ENCODE assay signal across 9 cellular contexts in the genomic region with DNA sequence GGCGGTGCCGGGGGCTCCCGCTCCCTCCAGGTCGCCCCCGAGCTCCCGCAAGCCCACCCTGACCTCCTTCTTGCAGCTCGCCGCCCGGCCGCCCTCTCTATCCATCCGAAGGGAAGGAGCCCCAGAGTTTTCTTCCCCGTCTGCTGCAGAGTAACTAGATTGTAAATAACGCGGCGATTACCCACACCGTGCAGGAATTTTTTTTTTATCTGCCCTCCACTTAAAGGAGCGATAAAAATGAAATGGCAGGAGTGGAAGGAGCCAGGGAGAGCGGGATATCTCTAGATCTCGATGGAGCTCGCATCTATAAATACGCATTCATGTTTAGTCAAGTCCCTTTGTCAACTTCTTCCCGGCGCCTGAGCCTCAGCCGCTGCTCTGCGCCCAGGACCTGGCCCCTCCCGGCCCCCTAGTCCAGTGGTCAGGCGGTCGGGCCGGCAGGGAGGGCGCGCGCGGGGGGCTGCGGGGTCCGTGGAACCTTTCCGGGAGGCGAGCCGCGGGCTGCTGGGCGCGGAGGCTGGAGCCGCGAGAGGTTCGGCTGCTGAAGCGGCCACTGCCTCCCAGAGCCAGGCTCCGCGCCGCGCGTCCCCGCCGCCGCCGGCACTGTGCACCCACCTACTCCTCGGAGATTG.
A peak's percentile ranks its signal among the peaks of the same experiment; 100 is the strongest.
DNase-seq lines count a peak whose midpoint lies in the region; ATAC-seq, FAIRE-seq and TF ChIP-seq lines count a peak whose summit lies in the region.
"Had no signal": no experiment of that assay in that cellular context is flagged by ENCODE, and none has a peak within 500 bp of the region (broad histone marks: within the 10 kb centered on the region; RNA-seq: fewer than 3 reads in every experiment).

No MANE protein-coding gene starts in this region.

- CTCF ChIA-PET in A549 (lab: Yijun Ruan, JAX), result interaction anchor here (1.0 kb wide), 1 partner anchor 16 kb away, joined by 3 read pairs; no protein-coding TSS in a partner anchor

- TF ChIP-seq CTCF in A549 (IDR thresholded peaks at IDR 0.05), result no peak
- TF ChIP-seq CTCF in Peyer's patch (IDR thresholded peaks at IDR 0.05), result no peak
- TF ChIP-seq CTCF in endothelial cell (IDR thresholded peaks at IDR 0.05; ENCODE audit: unreplicated experiment), result no peak
- TF ChIP-seq CTCF in tibial nerve (IDR thresholded peaks at IDR 0.05), result no peak

- H3K27ac ChIP-seq in A549 (no peak overlapping the region), Peyer's patch (peak overlapping the region; percentile 30 to 93 (median 66)), mesodermal cell (ENCODE audit: low read depth, low read length, severe bottlenecking) (peak overlapping the region; percentile 73), tibial nerve (peak overlapping the region in 3 of 4 donors; percentile 54 to 91 (median 74))

- no peaks in the 10 kb centered on the region for H3K36me3 Mint-ChIP-seq in endothelial cell (ENCODE audit: low read depth, unreplicated experiment)

- ATAC-seq in A549, result peak; percentile 44 to 62; a peak in 5 of 6 replicates
- no peak for ATAC-seq in GM21529 (IDR thresholded peaks at IDR 0.05; ENCODE audit: unreplicated experiment)
- ATAC-seq: left colon had no signal

- DNase-seq in A549 (ENCODE audit: low read depth in 1 of 2, low spot score in 1 of 2), result peak; percentile 8 to 12
- DNase-seq in GM12891 (ENCODE audit: insufficient read length, low spot score), result peak; percentile 25
- DNase-seq in Peyer's patch, result peak in 1 of 3 donors; percentile 54
- peak; percentile 56 for DNase-seq in endothelial cell (ENCODE audit: low spot score)
- peak in 1 of 2 donors; percentile 10 for DNase-seq in tibial nerve (ENCODE audit: low spot score in 2 of 2)
- no peak for DNase-seq in OCI-M1 (lab: John Stamatoyannopoulos, UW)

- peaks cover 11% of the 10 kb centered on the region for H3K4me1 Mint-ChIP-seq in endothelial cell (ENCODE audit: unreplicated experiment)

- no peaks in the 10 kb centered on the region for H3K9me3 Mint-ChIP-seq in endothelial cell (ENCODE audit: unreplicated experiment)

- WGBS in A549 (ENCODE audit: missing lambda C conversion rate), result 4% methylated on average over 34 of the region's 55 CpGs
- 0 to 1% methylated on average over 20 to 38 of the region's 55 CpGs for WGBS in mesodermal cell (ENCODE audit: insufficient coverage in 2 of 2), 2 experiments
- 0% methylated on average over 48 to 54 of the region's 55 CpGs for WGBS in tibial nerve, 2 donors

- peak overlapping the region; percentile 97 for H3K4me3 Mint-ChIP-seq in endothelial cell (ENCODE audit: unreplicated experiment)

- POLR2A ChIA-PET in A549 (lab: Yijun Ruan, JAX), result no interaction called here

- FAIRE-seq in A549 (lab: Jason Lieb, UNC), result no peak
- FAIRE-seq in GM12891 (lab: Jason Lieb, UNC), result no peak

- TF ChIP-seq RAD21 in A549 (conservative IDR thresholded peaks at IDR 0.05 in 1 of 2, IDR thresholded peaks at IDR 0.05 in 1 of 2), result no peak

- TF ChIP-seq POLR2A in A549 (IDR thresholded peaks at IDR 0.05; ENCODE audit: low read length) (no peak), GM12891 (IDR thresholded peaks at IDR 0.05; ENCODE audit: low read depth, low read length) (no peak), Peyer's patch (IDR thresholded peaks at IDR 0.05) (no peak), tibial nerve (IDR thresholded peaks at IDR 0.05) (no peak)

- H3K27me3 ChIP-seq in Peyer's patch, result no peaks in the 10 kb centered on the region
- no peaks in the 10 kb centered on the region for H3K27me3 ChIP-seq in tibial nerve

- peaks cover 6% of the 10 kb centered on the region for H3K27me3 Mint-ChIP-seq in endothelial cell (ENCODE audit: unreplicated experiment)

- H3K4me1 ChIP-seq in A549 (peaks cover 13% of the 10 kb centered on the region; the same call in 2 of the 3 replicates), Peyer's patch (peaks cover 0 to 5% (median 0%) of the 10 kb centered on the region in 4 donors), mesodermal cell (ENCODE audit: control insufficient read depth, insufficient read depth, low read length, poor library complexity, severe bottlenecking) (peaks cover 16% of the 10 kb centered on the region), tibial nerve (peaks cover 0 to 15% (median 4%) of the 10 kb centered on the region in 4 donors)

- peak overlapping the region; percentile 56 for H3K4me3 ChIP-seq in A549
- peak overlapping the region; percentile 46 to 73 (median 64) for H3K4me3 ChIP-seq in Peyer's patch
- peak overlapping the region; percentile 74 for H3K4me3 ChIP-seq in mesodermal cell (ENCODE audit: extremely low read depth, insufficient read depth, low read length, poor library complexity, severe bottlenecking)
- peak overlapping the region; percentile 58 to 90 (median 72) for H3K4me3 ChIP-seq in tibial nerve

- TF ChIP-seq EP300 in A549 (IDR thresholded peaks at IDR 0.05) (no peak), tibial nerve (IDR thresholded peaks at IDR 0.05) (peak in 1 of 2 donors; percentile 4)

- no peaks in the 10 kb centered on the region for H3K36me3 ChIP-seq in Peyer's patch
- no peaks in the 10 kb centered on the region for H3K36me3 ChIP-seq in mesodermal cell (ENCODE audit: control insufficient read depth, insufficient read depth, low read length)
- no peaks in the 10 kb centered on the region for H3K36me3 ChIP-seq in tibial nerve

- no peaks in the 10 kb centered on the region for H3K9me3 ChIP-seq in A549
- no peaks in the 10 kb centered on the region for H3K9me3 ChIP-seq in Peyer's patch
- H3K9me3 ChIP-seq in mesodermal cell (ENCODE audit: control insufficient read depth, low read length), result no peaks in the 10 kb centered on the region
- H3K9me3 ChIP-seq in tibial nerve, result no peaks in the 10 kb centered on the region

- H3K27ac Mint-ChIP-seq in endothelial cell (ENCODE audit: unreplicated experiment), result no peak overlapping the region

- peak overlapping the region; percentile 100 for H3K4me2 ChIP-seq in A549

TF ChIP-seq in A549, 52 proteins besides CTCF, POLR2A, EP300 and RAD21 (continues in another document):
- TF ChIP-seq ZNF302 (CRISPR knock-in tag; IDR thresholded peaks at IDR 0.05) (no peak), RCOR1 (IDR thresholded peaks at IDR 0.05; ENCODE audit: low read depth, low read length) (no peak), ZFP36 (IDR thresholded peaks at IDR 0.05; ENCODE audit: borderline replicate concordance, partially characterized antibody) (no peak), JUNB (IDR thresholded peaks at IDR 0.05) (no peak), POLR2AphosphoS2 (conservative IDR thresholded peaks at IDR 0.05; ENCODE audit: low read length) (no peak), RFX5 (IDR thresholded peaks at IDR 0.05) (no peak), TP53 (CRISPR knock-in tag; IDR thresholded peaks at IDR 0.05) (no peak)
- TF ChIP-seq, protein P1, sequence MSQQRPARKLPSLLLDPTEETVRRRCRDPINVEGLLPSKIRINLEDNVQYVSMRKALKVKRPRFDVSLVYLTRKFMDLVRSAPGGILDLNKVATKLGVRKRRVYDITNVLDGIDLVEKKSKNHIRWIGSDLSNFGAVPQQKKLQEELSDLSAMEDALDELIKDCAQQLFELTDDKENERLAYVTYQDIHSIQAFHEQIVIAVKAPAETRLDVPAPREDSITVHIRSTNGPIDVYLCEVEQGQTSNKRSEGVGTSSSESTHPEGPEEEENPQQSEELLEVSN (IDR thresholded peaks at IDR 0.05; ENCODE audit: borderline replicate concordance, low read depth), result no peak
- TF ChIP-seq, protein P2, sequence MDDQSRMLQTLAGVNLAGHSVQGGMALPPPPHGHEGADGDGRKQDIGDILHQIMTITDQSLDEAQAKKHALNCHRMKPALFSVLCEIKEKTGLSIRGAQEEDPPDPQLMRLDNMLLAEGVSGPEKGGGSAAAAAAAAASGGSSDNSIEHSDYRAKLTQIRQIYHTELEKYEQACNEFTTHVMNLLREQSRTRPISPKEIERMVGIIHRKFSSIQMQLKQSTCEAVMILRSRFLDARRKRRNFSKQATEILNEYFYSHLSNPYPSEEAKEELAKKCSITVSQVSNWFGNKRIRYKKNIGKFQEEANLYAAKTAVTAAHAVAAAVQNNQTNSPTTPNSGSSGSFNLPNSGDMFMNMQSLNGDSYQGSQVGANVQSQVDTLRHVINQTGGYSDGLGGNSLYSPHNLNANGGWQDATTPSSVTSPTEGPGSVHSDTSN (IDR thresholded peaks at IDR 0.05), result no peak

TF ChIP-seq in GM12891, 5 proteins besides CTCF, POLR2A, EP300 and RAD21:
- no peak for TF ChIP-seq POLR2AphosphoS5 (IDR thresholded peaks at IDR 0.05; ENCODE audit: low read depth, low read length)

Comparison
In these comparisons a context has a peak if more than half of its experiments do, and no peak if none do; other contexts are left out.
1. H3K27ac ChIP-seq: peak in Peyer's patch (4 of 4), mesodermal cell (single experiment) and tibial nerve (3 of 4); none in A549 (0 of 2).
2. Peak in every context shown above with its lines, with median percentiles within 50 percentile points of each other: H3K4me3 ChIP-seq.